Comparison of ENCODE assay signal across 21 cellular contexts in genomic region chr1:247936415-247936814, GRCh38. TPM values are rescaled to one million over a fixed set of nuclear protein-coding genes. Genes with fewer than 3 reads are reported as not detected.
A peak's percentile ranks its signal among the peaks of the same experiment; 100 is the strongest.
DNase-seq lines count a peak whose midpoint lies in the region; ATAC-seq, FAIRE-seq and TF ChIP-seq lines count a peak whose summit lies in the region.
"Had no signal": no experiment of that assay in that cellular context is flagged by ENCODE, and none has a peak within 500 bp of the region (broad histone marks: within the 10 kb centered on the region; RNA-seq: fewer than 3 reads in every experiment).

No MANE protein-coding gene starts in this region.

- H3K9me3 Mint-ChIP-seq in activated naive CD8-positive, alpha-beta T cell treated with anti-CD3 and anti-CD28 coated beads, Interleukin-2, amount 10 ng/mL, durations not matched to agents 7 days and 5 days: no peaks in the 10 kb centered on the region
- H3K9me3 Mint-ChIP-seq in activated naive CD8-positive, alpha-beta T cell treated with anti-CD3 and anti-CD28 coated beads, Interleukin-2, amount 50 U/mL, for 24 hours: peaks cover 9% of the 10 kb centered on the region
- peaks cover 11% of the 10 kb centered on the region for H3K9me3 Mint-ChIP-seq in chondrocyte (ENCODE audit: low read depth)

- no peaks in the 10 kb centered on the region for H3K4me1 Mint-ChIP-seq in activated naive CD8-positive, alpha-beta T cell treated with anti-CD3 and anti-CD28 coated beads, Interleukin-2, amount 10 ng/mL, durations not matched to agents 7 days and 5 days
- no peaks in the 10 kb centered on the region for H3K4me1 Mint-ChIP-seq in activated naive CD8-positive, alpha-beta T cell treated with anti-CD3 and anti-CD28 coated beads, Interleukin-2, amount 50 U/mL, for 24 hours
- no peaks in the 10 kb centered on the region for H3K4me1 Mint-ChIP-seq in chondrocyte (ENCODE audit: low read depth)

- H3K27me3 Mint-ChIP-seq in activated naive CD8-positive, alpha-beta T cell treated with anti-CD3 and anti-CD28 coated beads, Interleukin-2, amount 10 ng/mL, durations not matched to agents 7 days and 5 days: no peaks in the 10 kb centered on the region
- H3K27me3 Mint-ChIP-seq in activated naive CD8-positive, alpha-beta T cell treated with anti-CD3 and anti-CD28 coated beads, Interleukin-2, amount 50 U/mL, for 24 hours: no peaks in the 10 kb centered on the region
- peaks cover 2% of the 10 kb centered on the region for H3K27me3 Mint-ChIP-seq in chondrocyte (ENCODE audit: low read depth)

- H3K9me3 ChIP-seq in HUES48 (ENCODE audit: control insufficient read depth, insufficient read depth, low read length): peaks cover 88% of the 10 kb centered on the region
- H3K9me3 ChIP-seq in kidney (ENCODE audit: control insufficient read depth in 1 of 2, low read length in 2 of 2): no peaks in the 10 kb centered on the region
- H3K9me3 ChIP-seq in WERI-Rb-1 (ENCODE audit: severe bottlenecking): peaks cover 6% of the 10 kb centered on the region
- H3K9me3 ChIP-seq: HAP-1 had no signal

- intact Hi-C loops in kidney (cut with DNase I): no loop called here

- TF ChIP-seq CTCF in chondrocyte (IDR thresholded peaks at IDR 0.05) (no peak), kidney (IDR thresholded peaks at IDR 0.05; ENCODE audit: borderline replicate concordance, extremely low read depth, insufficient read depth) (no peak), WERI-Rb-1 (IDR thresholded peaks at IDR 0.05; ENCODE audit: low read depth, low read length) (no peak)

- H3K4me1 ChIP-seq in HUES48 (ENCODE audit: control insufficient read depth, insufficient read depth, low read length) (no peaks in the 10 kb centered on the region), kidney (ENCODE audit: control insufficient read depth in 1 of 2, insufficient read depth in 1 of 2, low read depth in 1 of 2, low read length in 2 of 2) (no peaks in the 10 kb centered on the region)
- H3K4me1 ChIP-seq: HAP-1, SJSA1 had no signal

- H3K9ac ChIP-seq in HUES48 (ENCODE audit: low read depth, low read length) (no peak overlapping the region), kidney (ENCODE audit: low read length in 2 of 2) (no peak overlapping the region)

- H3K36me3 Mint-ChIP-seq in activated naive CD8-positive, alpha-beta T cell treated with anti-CD3 and anti-CD28 coated beads, Interleukin-2, amount 10 ng/mL, durations not matched to agents 7 days and 5 days: no peaks in the 10 kb centered on the region
- H3K36me3 Mint-ChIP-seq in activated naive CD8-positive, alpha-beta T cell treated with anti-CD3 and anti-CD28 coated beads, Interleukin-2, amount 50 U/mL, for 24 hours (ENCODE audit: low read depth): no peaks in the 10 kb centered on the region
- H3K36me3 Mint-ChIP-seq in chondrocyte (ENCODE audit: low read depth): no peaks in the 10 kb centered on the region

- H3K27ac ChIP-seq in HUES48 (ENCODE audit: low read depth, low read length) (no peak overlapping the region), kidney (ENCODE audit: low read depth in 2 of 2, low read length in 2 of 2) (no peak overlapping the region), WERI-Rb-1 (no peak overlapping the region)
- H3K27ac ChIP-seq: SJSA1 had no signal

- H3K4me3 Mint-ChIP-seq in activated naive CD8-positive, alpha-beta T cell treated with anti-CD3 and anti-CD28 coated beads, Interleukin-2, amount 10 ng/mL, durations not matched to agents 7 days and 5 days: peak overlapping the region; percentile 16
- H3K4me3 Mint-ChIP-seq in activated naive CD8-positive, alpha-beta T cell treated with anti-CD3 and anti-CD28 coated beads, Interleukin-2, amount 50 U/mL, for 24 hours: no peak overlapping the region
- no peak overlapping the region for H3K4me3 Mint-ChIP-seq in chondrocyte (ENCODE audit: unreplicated experiment)

- H3K4me3 ChIP-seq in HUES48 (ENCODE audit: low read depth, low read length) (peak overlapping the region; percentile 19; the same call in 1 of the 2 replicates), kidney (ENCODE audit: low read length in 2 of 2) (no peak overlapping the region), WERI-Rb-1 (ENCODE audit: low read depth, low read length) (no peak overlapping the region)
- H3K4me3 ChIP-seq: GM12878, SJSA1 had no signal

- no peaks in the 10 kb centered on the region for H3K27me3 ChIP-seq in HUES48 (ENCODE audit: control insufficient read depth, insufficient read depth, low read length)
- peaks cover 41% of the 10 kb centered on the region for H3K27me3 ChIP-seq in WERI-Rb-1 (ENCODE audit: insufficient read depth, low read depth, severe bottlenecking)
- H3K27me3 ChIP-seq: SJSA1 had no signal

- FAIRE-seq in kidney (lab: Jason Lieb, UNC): no peak
- FAIRE-seq: D721Med, RCC 7860 had no signal

- POLR2A ChIA-PET in activated naive CD8-positive, alpha-beta T cell treated with anti-CD3 and anti-CD28 coated beads, Interleukin-2, amount 10 ng/mL, durations not matched to agents 7 days and 5 days (lab: Charles Lee): no interaction called here

- H3K27ac Mint-ChIP-seq in activated naive CD8-positive, alpha-beta T cell treated with anti-CD3 and anti-CD28 coated beads, Interleukin-2, amount 10 ng/mL, durations not matched to agents 7 days and 5 days: no peak overlapping the region
- H3K27ac Mint-ChIP-seq in activated naive CD8-positive, alpha-beta T cell treated with anti-CD3 and anti-CD28 coated beads, Interleukin-2, amount 50 U/mL, for 24 hours: no peak overlapping the region
- H3K27ac Mint-ChIP-seq in chondrocyte (ENCODE audit: unreplicated experiment): no peak overlapping the region

- no peak for ATAC-seq in activated naive CD8-positive, alpha-beta T cell treated with anti-CD3 and anti-CD28 coated beads, Interleukin-2, amount 10 ng/mL, durations not matched to agents 7 days and 5 days (ENCODE audit: low read depth)
- no peak for ATAC-seq in activated naive CD8-positive, alpha-beta T cell treated with anti-CD3 and anti-CD28 coated beads, Interleukin-2, amount 50 U/mL, for 24 hours
- ATAC-seq in GM18868 (IDR thresholded peaks at IDR 0.05; ENCODE audit: unreplicated experiment): no peak

- DNase-seq in activated naive CD8-positive, alpha-beta T cell treated with anti-CD3 and anti-CD28 coated beads, Interleukin-2, amount 10 ng/mL, durations not matched to agents 7 days and 5 days: no peak
- DNase-seq in activated naive CD8-positive, alpha-beta T cell treated with anti-CD3 and anti-CD28 coated beads, Interleukin-2, amount 50 U/mL, for 24 hours: no peak
- peak; percentile 73 for DNase-seq in chondrocyte (ENCODE audit: low spot score)
- no peak for DNase-seq in kidney
- DNase-seq in WERI-Rb-1: no peak
- no peak for DNase-seq in NCI-H69 (lab: John Stamatoyannopoulos, UW)
- DNase-seq: DMS79, NCI-H2081 treated with DMSO at 0.1 percent for 48 hours, NCI-H524 treated with DMSO at 0.1 percent for 48 hours had no signal

- H3K36me3 ChIP-seq in HUES48 (ENCODE audit: control insufficient read depth, insufficient read depth, low read length) (no peaks in the 10 kb centered on the region), kidney (ENCODE audit: control insufficient read depth in 1 of 2, insufficient read depth in 2 of 2, low read length in 2 of 2) (no peaks in the 10 kb centered on the region), WERI-Rb-1 (no peaks in the 10 kb centered on the region)
- H3K36me3 ChIP-seq: HAP-1, SJSA1 had no signal

RNA-seq across cellular contexts. Expression of gene OR2AJ1, which starts 11.7 kb away (rescaled TPM):
- not detected for total RNA-seq in activated naive CD8-positive, alpha-beta T cell treated with anti-CD3 and anti-CD28 coated beads, Interleukin-2, amount 10 ng/mL, durations not matched to agents 7 days and 5 days
- total RNA-seq in chondrocyte (not detected in 3 replicates), kidney (not detected)
- polyA plus RNA-seq in kidney (ENCODE audit: insufficient read depth, low read depth, low replicate concordance): not detected
- total RNA-seq: A172, GM12878, HT1080, MCF 10A, OCI-LY7, SJSA1 had no signal
- polyA plus RNA-seq: AG04450, GM12878 had no signal

RNA-seq across cellular contexts. Expression of gene OR2L8, which starts 12.2 kb away (rescaled TPM):
- total RNA-seq in activated naive CD8-positive, alpha-beta T cell treated with anti-CD3 and anti-CD28 coated beads, Interleukin-2, amount 10 ng/mL, durations not matched to agents 7 days and 5 days: not detected
- not detected in 3 replicates for total RNA-seq in chondrocyte
- total RNA-seq in kidney: not detected
- not detected for polyA plus RNA-seq in kidney (ENCODE audit: insufficient read depth, low read depth, low replicate concordance)
- total RNA-seq: A172, GM12878, HT1080, MCF 10A, OCI-LY7, SJSA1 had no signal
- polyA plus RNA-seq: AG04450, GM12878 had no signal

RNA-seq across cellular contexts. Expression of gene OR2T8, which starts 16.4 kb away (rescaled TPM):
- total RNA-seq in activated naive CD8-positive, alpha-beta T cell treated with anti-CD3 and anti-CD28 coated beads, Interleukin-2, amount 10 ng/mL, durations not matched to agents 7 days and 5 days: not detected
- total RNA-seq in chondrocyte (not detected in 3 replicates), kidney (not detected)
- polyA plus RNA-seq in kidney (ENCODE audit: insufficient read depth, low read depth, low replicate concordance): not detected
- total RNA-seq: A172, GM12878, HT1080, MCF 10A, OCI-LY7, SJSA1 had no signal
- polyA plus RNA-seq: AG04450, GM12878 had no signal

RNA-seq across cellular contexts. Expression of gene OR2AK2, which starts 28.6 kb away (rescaled TPM):
- total RNA-seq in activated naive CD8-positive, alpha-beta T cell treated with anti-CD3 and anti-CD28 coated beads, Interleukin-2, amount 10 ng/mL, durations not matched to agents 7 days and 5 days: not detected
- total RNA-seq in chondrocyte: not detected in 3 replicates
- not detected for total RNA-seq in kidney
- polyA plus RNA-seq in kidney (ENCODE audit: insufficient read depth, low read depth, low replicate concordance): not detected
- total RNA-seq: A172, HT1080, MCF 10A, OCI-LY7, SJSA1 had no signal
- polyA plus RNA-seq: AG04450, GM12878 had no signal

RNA-seq across cellular contexts. Expression of gene OR2W3, which starts 41.0 kb away (rescaled TPM):
- total RNA-seq in activated naive CD8-positive, alpha-beta T cell treated with anti-CD3 and anti-CD28 coated beads, Interleukin-2, amount 10 ng/mL, durations not matched to agents 7 days and 5 days: not detected
- total RNA-seq in chondrocyte (0.75 TPM in 1 of 3 replicates, not detected in the others), kidney (not detected)
- not detected for polyA plus RNA-seq in kidney (ENCODE audit: insufficient read depth, low read depth, low replicate concordance)
- total RNA-seq: A172, GM12878, MCF 10A, OCI-LY7, SJSA1 had no signal
- polyA plus RNA-seq: AG04450, GM12878 had no signal
